ENCODE assay signal across 28 cellular contexts in genomic region chr14:68318788-68319187, GRCh38.
DNase-seq lines count a peak whose midpoint lies in the region; ATAC-seq and TF ChIP-seq lines count a peak whose summit lies in the region.
"Had no signal": no experiment of that assay in that cellular context is flagged by ENCODE, and none has a peak within 500 bp of the region (broad histone marks: within the 10 kb centered on the region; RNA-seq: fewer than 3 reads in every experiment).

No MANE protein-coding gene starts in this region.

- peaks cover 4% of the 10 kb centered on the region for H3K36me3 Mint-ChIP-seq in nephron progenitor cell (ENCODE audit: low read depth)

- peak overlapping the region; percentile 10 for H3K4me3 Mint-ChIP-seq in nephron progenitor cell
- H3K4me3 Mint-ChIP-seq: activated CD4-positive, alpha-beta T cell treated with anti-CD3 and anti-CD28 coated beads, Interleukin-2, amount 10 ng/mL, durations not matched to agents 7 days and 5 days; activated naive CD8-positive, alpha-beta T cell treated with anti-CD3 and anti-CD28 coated beads, Interleukin-2, amount 50 U/mL, for 24 hours; activated T-cell treated with anti-CD3 and anti-CD28 coated beads, Interleukin-2, amount 50 U/mL, for 4 hours; type B pancreatic cell had no signal

- TF ChIP-seq CTCF in nephron progenitor cell (IDR thresholded peaks at IDR 0.05), result no peak

- peaks cover 86% of the 10 kb centered on the region for H3K4me1 Mint-ChIP-seq in nephron progenitor cell

- DNase-seq in A172 (ENCODE audit: low spot score) (peak; percentile 1), M059J (ENCODE audit: low read depth) (peak; percentile 7), dermis blood vessel endothelial cell (peak; percentile 17), nephron progenitor cell (no peak), NCI-H748 treated with DMSO at 0.1 percent for 48 hours (lab: John Stamatoyannopoulos, UW) (no peak), NCI-H524 treated with DMSO at 0.1 percent for 48 hours (lab: John Stamatoyannopoulos, UW) (no peak), NCI-H1436 treated with DMSO at 0.1 percent for 48 hours (lab: John Stamatoyannopoulos, UW) (no peak)
- DNase-seq: ACHN; activated CD4-positive, alpha-beta T cell treated with anti-CD3 and anti-CD28 coated beads, Interleukin-2, amount 10 ng/mL, durations not matched to agents 7 days and 5 days; activated gamma-delta T cell treated with Interleukin-2 at 50 U/mL for 16 hours; activated naive CD8-positive, alpha-beta T cell treated with anti-CD3 and anti-CD28 coated beads, Interleukin-2, amount 50 U/mL, for 24 hours; activated T-cell treated with anti-CD3 and anti-CD28 coated beads, Interleukin-2, amount 50 U/mL, for 4 hours; DMS53; erythroblast; foreskin fibroblast; head of caudate nucleus; mesendoderm; MV-4-11; NCI-H2107; NCI-H510A; NK-92 treated with Interleukin-12 subunit alpha and Interleukin-12 subunit beta, amount 100 ng/mL, for 24 hours; occipital lobe; PC-9; SHP77; spleen had no signal

- H3K9me3 Mint-ChIP-seq in nephron progenitor cell, result no peaks in the 10 kb centered on the region
- H3K9me3 Mint-ChIP-seq: activated CD4-positive, alpha-beta T cell treated with anti-CD3 and anti-CD28 coated beads, Interleukin-2, amount 10 ng/mL, durations not matched to agents 7 days and 5 days; activated naive CD8-positive, alpha-beta T cell treated with anti-CD3 and anti-CD28 coated beads, Interleukin-2, amount 50 U/mL, for 24 hours; activated T-cell treated with anti-CD3 and anti-CD28 coated beads, Interleukin-2, amount 50 U/mL, for 4 hours had no signal

- H3K27me3 Mint-ChIP-seq in nephron progenitor cell (ENCODE audit: low read depth, poor library complexity), result peaks cover 2% of the 10 kb centered on the region
- H3K27me3 Mint-ChIP-seq: activated CD4-positive, alpha-beta T cell treated with anti-CD3 and anti-CD28 coated beads, Interleukin-2, amount 10 ng/mL, durations not matched to agents 7 days and 5 days; activated naive CD8-positive, alpha-beta T cell treated with anti-CD3 and anti-CD28 coated beads, Interleukin-2, amount 50 U/mL, for 24 hours; type B pancreatic cell had no signal

- no peak for ATAC-seq in HG02759 (IDR thresholded peaks at IDR 0.05; ENCODE audit: unreplicated experiment)
- ATAC-seq: activated naive CD8-positive, alpha-beta T cell treated with anti-CD3 and anti-CD28 coated beads, Interleukin-2, amount 50 U/mL, for 24 hours; activated T-cell treated with anti-CD3 and anti-CD28 coated beads, Interleukin-2, amount 50 U/mL, for 4 hours; HCT116 had no signal

- H3K27ac Mint-ChIP-seq in nephron progenitor cell, result peak overlapping the region; percentile 90
- H3K27ac Mint-ChIP-seq: activated CD4-positive, alpha-beta T cell treated with anti-CD3 and anti-CD28 coated beads, Interleukin-2, amount 10 ng/mL, durations not matched to agents 7 days and 5 days; activated naive CD8-positive, alpha-beta T cell treated with anti-CD3 and anti-CD28 coated beads, Interleukin-2, amount 50 U/mL, for 24 hours; type B pancreatic cell had no signal

Comparison
In these comparisons a context has a peak if more than half of its experiments do, and no peak if none do; other contexts are left out.
1. DNase-seq: peak in A172 (single experiment), M059J (single experiment) and dermis blood vessel endothelial cell (single experiment); none in nephron progenitor cell (single experiment), NCI-H748 treated with DMSO at 0.1 percent for 48 hours (single experiment), NCI-H524 treated with DMSO at 0.1 percent for 48 hours (single experiment) and NCI-H1436 treated with DMSO at 0.1 percent for 48 hours (single experiment).